Comparison of ENCODE assay signal across 27 cellular contexts in genomic region chr5:3490962-3491477, GRCh38.
"Had no signal": no experiment of that assay in that cellular context is flagged by ENCODE, and none has a peak within 500 bp of the region (broad histone marks: within the 10 kb centered on the region; RNA-seq: fewer than 3 reads in every experiment).

No MANE protein-coding gene starts in this region.

- H3K9me3 ChIP-seq: SJCRH30, SK-N-SH had no signal

- H3K9ac ChIP-seq: KMS-11, SK-N-SH had no signal

- H3K27me3 Mint-ChIP-seq: activated CD4-positive, alpha-beta memory T cell treated with anti-CD3 and anti-CD28 coated beads for 36 hours; activated CD4-positive, alpha-beta T cell treated with anti-CD3 and anti-CD28 coated beads, Interleukin-2, amount 10 ng/mL, durations not matched to agents 7 days and 5 days; activated naive CD8-positive, alpha-beta T cell had no signal

- H3K4me2 ChIP-seq: KMS-11, SK-N-SH had no signal

- FAIRE-seq: astrocyte had no signal

- H3K4me1 Mint-ChIP-seq: activated CD4-positive, alpha-beta T cell treated with anti-CD3 and anti-CD28 coated beads, Interleukin-2, amount 10 ng/mL, durations not matched to agents 7 days and 5 days had no signal

- H3K4me3 Mint-ChIP-seq: activated CD4-positive, alpha-beta memory T cell treated with anti-CD3 and anti-CD28 coated beads for 36 hours; activated CD4-positive, alpha-beta T cell treated with anti-CD3 and anti-CD28 coated beads, Interleukin-2, amount 10 ng/mL, durations not matched to agents 7 days and 5 days; activated naive CD4-positive, alpha-beta T cell treated with anti-CD3 and anti-CD28 coated beads for 36 hours; activated naive CD8-positive, alpha-beta T cell; activated T-cell treated with anti-CD3 and anti-CD28 coated beads, Interleukin-2, amount 50 U/mL, for 4 hours had no signal

- H3K4me3 ChIP-seq: SJCRH30 had no signal

- H3K36me3 ChIP-seq: SJCRH30 had no signal

- H3K27me3 ChIP-seq: SJCRH30 had no signal

- ATAC-seq: activated T-cell treated with anti-CD3 and anti-CD28 coated beads, Interleukin-2, amount 50 U/mL, for 4 hours; Panc1; Right ventricle myocardium inferior had no signal

- DNase-seq: activated CD4-positive, alpha-beta memory T cell treated with anti-CD3 and anti-CD28 coated beads for 36 hours; activated CD4-positive, alpha-beta T cell treated with anti-CD3 and anti-CD28 coated beads, Interleukin-2, amount 10 ng/mL, durations not matched to agents 7 days and 5 days; activated CD4-positive, CD25-positive, alpha-beta regulatory T cell; activated CD8-positive, alpha-beta memory T cell treated with anti-CD3 and anti-CD28 coated beads for 24 hours; activated gamma-delta T cell; activated naive CD4-positive, alpha-beta T cell treated with anti-CD3 and anti-CD28 coated beads for 36 hours; activated T-cell treated with anti-CD3 and anti-CD28 coated beads, Interleukin-2, amount 50 U/mL, for 4 hours; amygdala; NCI-H1092; NCI-H1417; NCI-H1694 treated with DMSO at 0.1 percent for 48 hours; NCI-H2029 treated with DMSO at 0.1 percent for 48 hours; NCI-H345; NCI-H510A; NCI-H774; OCI-M1; RPMI8226; SJCRH30; SK-N-SH; T-helper 1 cell had no signal

- H3K27ac Mint-ChIP-seq: activated CD4-positive, alpha-beta memory T cell treated with anti-CD3 and anti-CD28 coated beads for 36 hours; activated CD4-positive, alpha-beta T cell treated with anti-CD3 and anti-CD28 coated beads, Interleukin-2, amount 10 ng/mL, durations not matched to agents 7 days and 5 days; activated naive CD4-positive, alpha-beta T cell treated with anti-CD3 and anti-CD28 coated beads for 36 hours; activated naive CD8-positive, alpha-beta T cell had no signal

- H3K4me1 ChIP-seq: SJCRH30 had no signal

- H3K36me3 Mint-ChIP-seq: activated CD4-positive, alpha-beta memory T cell treated with anti-CD3 and anti-CD28 coated beads for 36 hours; activated naive CD8-positive, alpha-beta T cell; brain had no signal

- H3K27ac ChIP-seq: KMS-11, SJCRH30, VCaP had no signal
